ENCODE assay signal across 9 cellular contexts in genomic region chr16:1181715-1182671, GRCh38. TPM values are rescaled to one million over a fixed set of nuclear protein-coding genes. Genes with fewer than 3 reads are reported as not detected.
DNase-seq lines count a peak whose midpoint lies in the region; ATAC-seq and TF ChIP-seq lines count a peak whose summit lies in the region.
"Had no signal": no experiment of that assay in that cellular context is flagged by ENCODE, and none has a peak within 500 bp of the region (broad histone marks: within the 10 kb centered on the region; RNA-seq: fewer than 3 reads in every experiment).

No MANE protein-coding gene starts in this region.

- no peak overlapping the region for H3K4me3 ChIP-seq in GM23248
- peak overlapping the region in 1 of 4 donors; percentile 18 for H3K4me3 ChIP-seq in adrenal gland
- no peak overlapping the region for H3K4me3 ChIP-seq in gastrocnemius medialis

- TF ChIP-seq CTCF in adrenal gland (IDR thresholded peaks at IDR 0.05), result no peak
- TF ChIP-seq CTCF in gastrocnemius medialis (IDR thresholded peaks at IDR 0.05 in 4 of 5, conservative IDR thresholded peaks at IDR 0.05 in 1 of 5), result no peak

- H3K27ac Mint-ChIP-seq in effector memory CD8-positive, alpha-beta T cell, result no peak overlapping the region

- no peaks in the 10 kb centered on the region for H3K9me3 ChIP-seq in GM23248 (ENCODE audit: low read depth)
- H3K9me3 ChIP-seq in adrenal gland (replicated peaks in 1 of 3), result no peaks in the 10 kb centered on the region
- H3K9me3 ChIP-seq in gastrocnemius medialis, result no peaks in the 10 kb centered on the region

- no peaks in the 10 kb centered on the region for H4K20me1 ChIP-seq in GM23248 (ENCODE audit: insufficient read depth)

- TF ChIP-seq POLR2A in adrenal gland (IDR thresholded peaks at IDR 0.05) (no peak), gastrocnemius medialis (IDR thresholded peaks at IDR 0.05) (no peak)

- no peaks in the 10 kb centered on the region for H3K36me3 ChIP-seq in GM23248 (ENCODE audit: low read depth)
- no peaks in the 10 kb centered on the region for H3K36me3 ChIP-seq in adrenal gland (replicated peaks in 1 of 2)
- no peaks in the 10 kb centered on the region for H3K36me3 ChIP-seq in gastrocnemius medialis

- H2AFZ ChIP-seq in GM23248, result no peak overlapping the region; the same call in 1 of the 2 replicates

- H3K9ac ChIP-seq in GM23248, result no peak overlapping the region; the same call in 1 of the 2 replicates

- no peaks in the 10 kb centered on the region for H3K4me1 Mint-ChIP-seq in effector memory CD8-positive, alpha-beta T cell (ENCODE audit: low read depth in 2 of 2)

- no peaks in the 10 kb centered on the region for H3K36me3 Mint-ChIP-seq in effector memory CD8-positive, alpha-beta T cell (ENCODE audit: insufficient read depth)

- no peaks in the 10 kb centered on the region for H3K9me2 ChIP-seq in GM23248 (ENCODE audit: insufficient read depth)

- H3K79me2 ChIP-seq in GM23248 (ENCODE audit: insufficient read depth), result no peaks in the 10 kb centered on the region

- H3K4me3 Mint-ChIP-seq in effector memory CD8-positive, alpha-beta T cell, result no peak overlapping the region

- DNase-seq in GM23248 (peak; percentile 73), adrenal gland (peak; percentile 84 to 91 (median 89)), hepatic stellate cell (ENCODE audit: low spot score) (peak; percentile 92), gastrocnemius medialis (peak; percentile 6 to 35), G401 (ENCODE audit: low spot score) (no peak)
- DNase-seq in effector memory CD8-positive, alpha-beta T cell, result no peak
- DNase-seq: effector CD4-positive, alpha-beta T cell had no signal

- ATAC-seq in gastrocnemius medialis (no peak), HG03108 (IDR thresholded peaks at IDR 0.05; ENCODE audit: unreplicated experiment) (no peak), HG03135 (IDR thresholded peaks at IDR 0.05; ENCODE audit: unreplicated experiment) (no peak)
- no peak for ATAC-seq in effector memory CD8-positive, alpha-beta T cell (replicated peaks)

- no peaks in the 10 kb centered on the region for H3K27me3 ChIP-seq in GM23248 (replicated peaks; ENCODE audit: insufficient read depth)
- no peaks in the 10 kb centered on the region for H3K27me3 ChIP-seq in adrenal gland
- H3K27me3 ChIP-seq in gastrocnemius medialis, result peaks cover 17 to 61% (median 55%) of the 10 kb centered on the region in 3 donors

- no peaks in the 10 kb centered on the region for H3F3A ChIP-seq in GM23248 (ENCODE audit: insufficient read depth)

- H3K27ac ChIP-seq in GM23248, result no peak overlapping the region
- peak overlapping the region in 4 of 5 donors; percentile 10 to 78 (median 42) for H3K27ac ChIP-seq in adrenal gland
- peak overlapping the region in 3 of 4 donors; percentile 57 to 64 (median 58) for H3K27ac ChIP-seq in gastrocnemius medialis

- peak overlapping the region; percentile 30 for H3K4me2 ChIP-seq in GM23248 (ENCODE audit: unreplicated experiment)

- intact Hi-C loops in adrenal gland (cut with DNase I), result no loop called here
- intact Hi-C loops in gastrocnemius medialis (cut with DNase I; ENCODE audit: low total_unique reads), result no loop called here

- in situ Hi-C loops in GM23248 (cut with MboI) (no loop called here), gastrocnemius medialis (cut with MboI; ENCODE audit: low sequenced_read_pairs in 4 of 4) (no loop called here), G401 (cut with HindIII; ENCODE audit: low sequenced_read_pairs) (loop anchor here (5.0 kb wide), 1 partner anchor 70 kb away; no protein-coding TSS in a partner anchor)

- WGBS in GM23248 (ENCODE audit: low coverage in 1 of 2, low lambda C conversion rate in 2 of 2, missing lambda C conversion rate in 2 of 2), 2 experiments, result 46 to 51% methylated on average over 29 to 40 of the region's 44 CpGs
- 39 to 76% (median 43%) methylated on average over 11 to 44 of the region's 44 CpGs for WGBS in adrenal gland, 4 donors

- no peaks in the 10 kb centered on the region for H3K9me3 Mint-ChIP-seq in effector memory CD8-positive, alpha-beta T cell

- H3K27me3 Mint-ChIP-seq in effector memory CD8-positive, alpha-beta T cell, result no peaks in the 10 kb centered on the region

- H3K4me1 ChIP-seq in GM23248 (ENCODE audit: insufficient read depth), result no peaks in the 10 kb centered on the region
- H3K4me1 ChIP-seq in adrenal gland (replicated peaks in 1 of 2), result peaks cover 12 to 24% of the 10 kb centered on the region in 2 donors
- H3K4me1 ChIP-seq in gastrocnemius medialis, result peaks cover 0 to 7% of the 10 kb centered on the region in 2 donors

RNA-seq across cellular contexts. Expression of gene CACNA1H, which starts 29.1 kb away (rescaled TPM):
- 0.11 TPM in 1 of 2 replicates, not detected in the other for total RNA-seq in GM23248 (2014; rRNA removed; shearing (Covaris generic))
- polyA plus RNA-seq in GM23248 (2016; fragmentation: Nextera tagmentation; extraction: Ambion mirVana), result not detected in 2 replicates
- total RNA-seq in adrenal gland, result 100 to 1,000 TPM in 1 of 8 donors, 10 to 100 TPM in 7; 25.1 to 121 (median 41.7) TPM
- 10 to 100 TPM; 20.1 to 36.2 (median 21.7) TPM for polyA plus RNA-seq in adrenal gland
- total RNA-seq in gastrocnemius medialis, result 10 to 100 TPM in 1 of 4 donors, 1 to 10 TPM in 3; 3.7 to 12.8 (median 4.5) TPM
- 14.8 and 21.8 TPM in 2 replicates for total RNA-seq in G401 (2014; rRNA removed; shearing (Covaris generic))

RNA-seq across cellular contexts. Expression of gene TPSG1, which starts 43.1 kb away (rescaled TPM):
- total RNA-seq in GM23248 (2014; rRNA removed; shearing (Covaris generic)), result not detected in 2 replicates
- polyA plus RNA-seq in GM23248 (2016; fragmentation: Nextera tagmentation; extraction: Ambion mirVana), result not detected in 2 replicates
- 1 to 10 TPM in 1 of 8 donors, under 1 TPM in 2, not detected in 5; 0.18 to 5.5 (median 0.29) TPM for total RNA-seq in adrenal gland
- polyA plus RNA-seq in adrenal gland, result 1 to 10 TPM in 1 of 3 donors, under 1 TPM in 1, not detected in 1; 0.34 to 2.7 TPM
- under 1 TPM in 1 of 4 donors, not detected in 3; 0.29 TPM for total RNA-seq in gastrocnemius medialis
- not detected in 2 replicates for total RNA-seq in G401 (2014; rRNA removed; shearing (Covaris generic))

RNA-seq across cellular contexts. Expression of gene TPSB2, which starts 48.0 kb away (rescaled TPM):
- not detected in 2 replicates for total RNA-seq in GM23248 (2014; rRNA removed; shearing (Covaris generic))
- polyA plus RNA-seq in GM23248 (2016; fragmentation: Nextera tagmentation; extraction: Ambion mirVana), result not detected in 2 replicates
- total RNA-seq in adrenal gland, result 1 to 10 TPM in 2 of 8 donors, under 1 TPM in 3, not detected in 3; 0.54 to 6.6 (median 0.78) TPM
- 1 to 10 TPM in 1 of 3 donors, under 1 TPM in 1, not detected in 1; 0.32 to 5.1 TPM for polyA plus RNA-seq in adrenal gland
- total RNA-seq in gastrocnemius medialis, result 10 to 100 TPM in 2 of 4 donors, 1 to 10 TPM in 2; 3.7 to 14.3 (median 9.5) TPM
- total RNA-seq in G401 (2014; rRNA removed; shearing (Covaris generic)), result not detected in 2 replicates

RNA-seq across cellular contexts. Expression of gene TPSAB1, which starts 58.5 kb away (rescaled TPM):
- total RNA-seq in GM23248 (2014; rRNA removed; shearing (Covaris generic)), result not detected in 2 replicates
- not detected in 2 replicates for polyA plus RNA-seq in GM23248 (2016; fragmentation: Nextera tagmentation; extraction: Ambion mirVana)
- total RNA-seq in adrenal gland, result 1 to 10 TPM in 3 of 8 donors, under 1 TPM in 3, not detected in 2; 0.41 to 4.7 (median 1.0) TPM
- polyA plus RNA-seq in adrenal gland, result 1 to 10 TPM in 1 of 3 donors, under 1 TPM in 1, not detected in 1; 0.48 to 4.8 TPM
- total RNA-seq in gastrocnemius medialis, result 10 to 100 TPM in 1 of 4 donors, 1 to 10 TPM in 3; 3.3 to 14.9 (median 7.8) TPM
- total RNA-seq in G401 (2014; rRNA removed; shearing (Covaris generic)), result not detected in 2 replicates

Comparison
In these comparisons a context has a peak if more than half of its experiments do, and no peak if none do; other contexts are left out.
1. DNase-seq: peak in GM23248 (single experiment), adrenal gland (7 of 7), hepatic stellate cell (single experiment) and gastrocnemius medialis (2 of 2); none in G401 (single experiment) and effector memory CD8-positive, alpha-beta T cell (0 of 3).